In genomic region chr12:51218607-51219161, GRCh38 we compare ENCODE assay signal across 8 cellular contexts. TPM values are rescaled to one million over a fixed set of nuclear protein-coding genes. Genes with fewer than 3 reads are reported as not detected.
DNase-seq lines count a peak whose midpoint lies in the region; ATAC-seq and TF ChIP-seq lines count a peak whose summit lies in the region.

No MANE protein-coding gene starts in this region.

- no peaks in the 10 kb centered on the region for H3K36me3 ChIP-seq in iPS DF 6.9 (ENCODE audit: control insufficient read depth, insufficient read depth, low read length)
- peaks cover 0 to 5% (median 3%) of the 10 kb centered on the region in 3 donors for H3K36me3 ChIP-seq in skeletal muscle tissue (ENCODE audit: control insufficient read depth in 3 of 3, insufficient read depth in 3 of 3, low read length in 3 of 3)

- peaks cover 4% of the 10 kb centered on the region for H3K36me3 Mint-ChIP-seq in activated naive CD8-positive, alpha-beta T cell treated with anti-CD3 and anti-CD28 coated beads for 36 hours

- CTCF ChIA-PET in AG04450 (lab: Charles Lee): interaction anchor here (0.6 to 3.1 kb wide), 11 partner anchors 10 to 513 kb away, joined by 3 to 14 read pairs (median 3); partner anchors contain the start of gene DAZAP2

- no peaks in the 10 kb centered on the region for H3K9me3 ChIP-seq in AG04450 (ENCODE audit: control insufficient read depth, insufficient read depth, low read length)
- no peaks in the 10 kb centered on the region for H3K9me3 ChIP-seq in iPS DF 6.9 (ENCODE audit: control insufficient read depth, insufficient read depth, low read length)
- H3K9me3 ChIP-seq in skeletal muscle tissue (ENCODE audit: control insufficient read depth in 3 of 3, low read length in 3 of 3): no peaks in the 10 kb centered on the region

- DNase-seq in AG04450 (ENCODE audit: low read depth, low spot score) (no peak), HT-29 (ENCODE audit: low spot score) (peak; percentile 57), iPS DF 6.9 (ENCODE audit: low read depth, low spot score) (no peak), KBM-7 (no peak), retina (no peak)
- DNase-seq in activated naive CD8-positive, alpha-beta T cell treated with anti-CD3 and anti-CD28 coated beads for 36 hours: no peak

- H3K27ac ChIP-seq in AG04450 (ENCODE audit: low read depth, low read length): peak overlapping the region; percentile 75
- no peak overlapping the region for H3K27ac ChIP-seq in iPS DF 6.9 (ENCODE audit: low read length)
- peak overlapping the region; percentile 90 for H3K27ac ChIP-seq in skeletal muscle tissue (ENCODE audit: low read depth, low read length)

- no peak for TF ChIP-seq CTCF in AG04450 (IDR thresholded peaks at IDR 0.05; ENCODE audit: low read depth, low read length)

- no peaks in the 10 kb centered on the region for H3K27me3 Mint-ChIP-seq in activated naive CD8-positive, alpha-beta T cell treated with anti-CD3 and anti-CD28 coated beads for 36 hours

- POLR2A ChIA-PET in AG04450 (lab: Yijun Ruan, JAX): interaction anchor here (1.3 to 2.5 kb wide), 4 partner anchors 20 to 135 kb away, joined by 4 to 21 read pairs (median 6); partner anchors contain the start of genes CSRNP2 and DAZAP2

- H3K4me3 Mint-ChIP-seq in activated naive CD8-positive, alpha-beta T cell treated with anti-CD3 and anti-CD28 coated beads for 36 hours: peak overlapping the region; percentile 84

- in situ Hi-C loops in KBM-7 (cut with MboI; ENCODE audit: low pct_unique_long_range_greater_than_20kb, low sequenced_read_pairs): no loop called here

- H3K4me3 ChIP-seq in AG04450 (ENCODE audit: low read depth, low read length): peak overlapping the region; percentile 76
- peak overlapping the region; percentile 51; the same call in 1 of the 2 replicates for H3K4me3 ChIP-seq in iPS DF 6.9 (ENCODE audit: low read length)
- H3K4me3 ChIP-seq in skeletal muscle tissue (ENCODE audit: low read length in 3 of 3): peak overlapping the region; percentile 68 to 87 (median 86)

- peak overlapping the region; percentile 85 for H3K27ac Mint-ChIP-seq in activated naive CD8-positive, alpha-beta T cell treated with anti-CD3 and anti-CD28 coated beads for 36 hours

- WGBS in iPS DF 6.9 (ENCODE audit: insufficient coverage, insufficient read length): no CpG with 5 or more reads among the region's 10 CpGs

- H3K4me1 ChIP-seq in iPS DF 6.9 (ENCODE audit: control insufficient read depth, insufficient read depth, low read length) (0 out of 2 replicates have a peak, but pooled peaks cover 3% of the 10 kb centered on the region), skeletal muscle tissue (ENCODE audit: control insufficient read depth in 3 of 3, insufficient read depth in 3 of 3, low read length in 3 of 3) (peaks cover 11 to 17% (median 17%) of the 10 kb centered on the region in 3 donors)

- H3K9ac ChIP-seq in skeletal muscle tissue (ENCODE audit: low read depth in 1 of 3, low read length in 3 of 3): peak overlapping the region; percentile 83 to 92 (median 87)

- ATAC-seq in GM18861 (IDR thresholded peaks at IDR 0.05; ENCODE audit: unreplicated experiment): no peak

- H3K9me3 Mint-ChIP-seq in activated naive CD8-positive, alpha-beta T cell treated with anti-CD3 and anti-CD28 coated beads for 36 hours: no peaks in the 10 kb centered on the region

- H3K4me1 Mint-ChIP-seq in activated naive CD8-positive, alpha-beta T cell treated with anti-CD3 and anti-CD28 coated beads for 36 hours: peaks cover 16% of the 10 kb centered on the region

- no peaks in the 10 kb centered on the region for H3K27me3 ChIP-seq in AG04450 (ENCODE audit: control insufficient read depth, insufficient read depth, low read length)
- no peaks in the 10 kb centered on the region for H3K27me3 ChIP-seq in iPS DF 6.9 (ENCODE audit: control insufficient read depth, insufficient read depth, low read length)
- H3K27me3 ChIP-seq in skeletal muscle tissue (ENCODE audit: control insufficient read depth in 3 of 3, insufficient read depth in 3 of 3, low read length in 3 of 3): no peaks in the 10 kb centered on the region

RNA-seq across cellular contexts. Expression of gene POU6F1, which starts 0.8 kb away (rescaled TPM):
- 3.1 and 4.2 TPM in 2 replicates for polyA plus RNA-seq in AG04450 (2011; rRNA removed)
- polyA minus RNA-seq in AG04450 (2011; rRNA and poly(A)+ RNA removed): 4.0 and 4.5 TPM in 2 replicates
- total RNA-seq in HT-29 (2014; rRNA removed; shearing (Covaris generic)): 0.05 TPM in 1 of 2 replicates, not detected in the other
- total RNA-seq in activated naive CD8-positive, alpha-beta T cell treated with anti-CD3 and anti-CD28 coated beads for 36 hours: 1 to 10 TPM; 6.5 to 6.9 TPM
- total RNA-seq in skeletal muscle tissue: 2.6 TPM

RNA-seq across cellular contexts. Expression of gene DAZAP2, which starts 19.9 kb away (rescaled TPM):
- 285 and 333 TPM in 2 replicates for polyA plus RNA-seq in AG04450 (2011; rRNA removed)
- 260 and 299 TPM in 2 replicates for polyA minus RNA-seq in AG04450 (2011; rRNA and poly(A)+ RNA removed)
- 174 and 187 TPM in 2 replicates for total RNA-seq in HT-29 (2014; rRNA removed; shearing (Covaris generic))
- 10 to 100 TPM; 94.2 to 95.4 TPM for total RNA-seq in activated naive CD8-positive, alpha-beta T cell treated with anti-CD3 and anti-CD28 coated beads for 36 hours
- 31.3 TPM for total RNA-seq in skeletal muscle tissue

RNA-seq across cellular contexts. Expression of gene TFCP2, which starts 45.7 kb away (rescaled TPM):
- polyA plus RNA-seq in AG04450 (2011; rRNA removed): 20.8 and 24.9 TPM in 2 replicates
- 8.5 and 12.0 TPM in 2 replicates for polyA minus RNA-seq in AG04450 (2011; rRNA and poly(A)+ RNA removed)
- 8.4 and 8.7 TPM in 2 replicates for total RNA-seq in HT-29 (2014; rRNA removed; shearing (Covaris generic))
- 10 to 100 TPM; 32.3 to 33.4 TPM for total RNA-seq in activated naive CD8-positive, alpha-beta T cell treated with anti-CD3 and anti-CD28 coated beads for 36 hours
- 14.6 TPM for total RNA-seq in skeletal muscle tissue

RNA-seq across cellular contexts. Expression of gene SMAGP, which starts 51.5 kb away (rescaled TPM):
- polyA plus RNA-seq in AG04450 (2011; rRNA removed): 31.4 and 38.2 TPM in 2 replicates
- polyA minus RNA-seq in AG04450 (2011; rRNA and poly(A)+ RNA removed): 20.4 and 28.5 TPM in 2 replicates
- total RNA-seq in HT-29 (2014; rRNA removed; shearing (Covaris generic)): 93.2 and 125 TPM in 2 replicates
- total RNA-seq in activated naive CD8-positive, alpha-beta T cell treated with anti-CD3 and anti-CD28 coated beads for 36 hours: 1 to 10 TPM in 1 of 2 experiments, under 1 TPM in 1; 0.64 to 1.3 TPM
- total RNA-seq in skeletal muscle tissue: 2.1 TPM
